29 cellular contexts compared by ENCODE assay signal in genomic region chr3:167714871-167715270, GRCh38.
"Had no signal": no experiment of that assay in that cellular context is flagged by ENCODE, and none has a peak within 500 bp of the region (broad histone marks: within the 10 kb centered on the region; RNA-seq: fewer than 3 reads in every experiment).

No MANE protein-coding gene starts in this region.

- H3K27me3 Mint-ChIP-seq: activated B cell treated with CpG ODN at 0.5 μM for 24 hours; activated CD4-positive, alpha-beta T cell treated with anti-CD3 and anti-CD28 coated beads, Interleukin-2, amount 10 ng/mL, durations not matched to agents 24 days and 14 days; activated CD8-positive, alpha-beta memory T cell treated with anti-CD3 and anti-CD28 coated beads, Interleukin-2, amount 10 ng/mL, durations not matched to agents 7 days and 5 days; activated naive CD8-positive, alpha-beta T cell; activated T-helper 17 cell treated with anti-CD3 and anti-CD28 coated beads, Interleukin-2, amount 50 U/mL, for 72 hours; brain; T-cell had no signal

- H3K27ac Mint-ChIP-seq: activated B cell treated with CpG ODN at 0.5 μM for 24 hours; activated CD4-positive, alpha-beta T cell treated with anti-CD3 and anti-CD28 coated beads, Interleukin-2, amount 10 ng/mL, durations not matched to agents 24 days and 14 days; activated CD8-positive, alpha-beta memory T cell treated with anti-CD3 and anti-CD28 coated beads, Interleukin-2, amount 10 ng/mL, durations not matched to agents 7 days and 5 days; activated naive CD4-positive, alpha-beta T cell treated with anti-CD3 and anti-CD28 coated beads for 36 hours; activated naive CD8-positive, alpha-beta T cell; activated T-helper 17 cell treated with anti-CD3 and anti-CD28 coated beads, Interleukin-2, amount 50 U/mL, for 72 hours; brain; T-cell had no signal

- H3K4me3 ChIP-seq: PC-9 had no signal

- DNase-seq: activated B cell treated with CpG ODN at 0.5 μM for 24 hours; activated CD4-positive, alpha-beta T cell treated with anti-CD3 and anti-CD28 coated beads for 1 hour; activated CD4-positive, alpha-beta T cell treated with anti-CD3 and anti-CD28 coated beads, Interleukin-2, amount 10 ng/mL, durations not matched to agents 24 days and 14 days; activated CD4-positive, alpha-beta T cell treated with anti-CD3 and anti-CD28 coated beads, Interleukin-2, amount 50 U/mL, for 48 hours; activated CD8-positive, alpha-beta memory T cell treated with anti-CD3 and anti-CD28 coated beads, Interleukin-2, amount 10 ng/mL, durations not matched to agents 7 days and 5 days; activated gamma-delta T cell; activated naive CD4-positive, alpha-beta T cell treated with anti-CD3 and anti-CD28 coated beads for 36 hours; activated T-cell treated with anti-CD3 and anti-CD28 coated beads, Interleukin-2, amount 50 U/mL, for 4 hours; amygdala; MM.1S; NCI-H1105; NCI-H1436; NCI-H1694 treated with DMSO at 0.1 percent for 48 hours; NCI-H2029 treated with DMSO at 0.1 percent for 48 hours; NCI-H345; NCI-H510A; NCI-H526 treated with DMSO at 0.1 percent for 48 hours; NCI-H82; NK-92 treated with Interleukin-12 subunit alpha and Interleukin-12 subunit beta, amount 100 ng/mL, for 24 hours; PC-9; SHP77 treated with DMSO at 0.1 percent for 48 hours; T-cell; T-helper 2 cell; T1000 had no signal

- H3K27ac ChIP-seq: PC-9 had no signal

- ATAC-seq: activated CD8-positive, alpha-beta memory T cell treated with anti-CD3 and anti-CD28 coated beads, Interleukin-2, amount 10 ng/mL, durations not matched to agents 7 days and 5 days; activated T-cell treated with anti-CD3 and anti-CD28 coated beads, Interleukin-2, amount 50 U/mL, for 4 hours; activated T-helper 17 cell treated with anti-CD3 and anti-CD28 coated beads, Interleukin-2, amount 50 U/mL, for 72 hours; T-cell had no signal

- H3K9me3 Mint-ChIP-seq: activated B cell treated with CpG ODN at 0.5 μM for 24 hours; activated naive CD4-positive, alpha-beta T cell treated with anti-CD3 and anti-CD28 coated beads for 36 hours; activated T-cell treated with anti-CD3 and anti-CD28 coated beads, Interleukin-2, amount 50 U/mL, for 4 hours; activated T-helper 17 cell treated with anti-CD3 and anti-CD28 coated beads, Interleukin-2, amount 50 U/mL, for 72 hours; T-cell had no signal

- H3K4me1 Mint-ChIP-seq: brain had no signal

- H2AFZ ChIP-seq: PC-9 had no signal

- FAIRE-seq: astrocyte, TTC549 had no signal

- H3K4me3 Mint-ChIP-seq: activated B cell treated with CpG ODN at 0.5 μM for 24 hours; activated CD4-positive, alpha-beta T cell treated with anti-CD3 and anti-CD28 coated beads, Interleukin-2, amount 10 ng/mL, durations not matched to agents 24 days and 14 days; activated CD8-positive, alpha-beta memory T cell treated with anti-CD3 and anti-CD28 coated beads, Interleukin-2, amount 10 ng/mL, durations not matched to agents 7 days and 5 days; activated naive CD4-positive, alpha-beta T cell treated with anti-CD3 and anti-CD28 coated beads for 36 hours; activated naive CD8-positive, alpha-beta T cell; activated T-cell treated with anti-CD3 and anti-CD28 coated beads, Interleukin-2, amount 50 U/mL, for 4 hours; activated T-helper 17 cell treated with anti-CD3 and anti-CD28 coated beads, Interleukin-2, amount 50 U/mL, for 72 hours; brain; T-cell had no signal

- H3K4me2 ChIP-seq: PC-9 had no signal
